Comparison of ENCODE assay signal across 2 cellular contexts in genomic region chr19:55453861-55454260, GRCh38.
TF ChIP-seq lines count a peak whose summit lies in the region.

No MANE protein-coding gene starts in this region.

TF ChIP-seq in GM23338, 12 proteins besides CTCF, POLR2A, EP300 and RAD21:
- no peak for TF ChIP-seq POLR2AphosphoS5 (IDR thresholded peaks at IDR 0.05; ENCODE audit: low read depth)
- TF ChIP-seq EZH2 (IDR thresholded peaks at IDR 0.05; ENCODE audit: low read depth, unreplicated experiment), result no peak
- TF ChIP-seq ZNF462 (CRISPR knock-in tag; IDR thresholded peaks at IDR 0.05), result no peak
- no peak for TF ChIP-seq CREB1 (CRISPR knock-in tag; IDR thresholded peaks at IDR 0.05; ENCODE audit: low read depth)
- TF ChIP-seq ZNF331 (CRISPR knock-in tag; IDR thresholded peaks at IDR 0.05; ENCODE audit: low read depth), result no peak

TF ChIP-seq in K562, 482 proteins besides CTCF, POLR2A, EP300 and RAD21:
- TF ChIP-seq POLR2G (IDR thresholded peaks at IDR 0.05; ENCODE audit: low read depth, low read length) (peak; percentile 29; the same call in 1 of the 2 replicates), STAT5A (IDR thresholded peaks at IDR 0.05; ENCODE audit: borderline replicate concordance, low read length) (no peak), ZNF263 (CRISPR knock-in tag; IDR thresholded peaks at IDR 0.05; ENCODE audit: borderline replicate concordance) (peak; percentile 83), POLR2H (tag; IDR thresholded peaks at IDR 0.05; ENCODE audit: low read depth) (no peak), NFRKB (IDR thresholded peaks at IDR 0.05; ENCODE audit: low read depth) (no peak), ELF4 (CRISPR knock-in tag; IDR thresholded peaks at IDR 0.05) (no peak)
- TF ChIP-seq, protein P1, sequence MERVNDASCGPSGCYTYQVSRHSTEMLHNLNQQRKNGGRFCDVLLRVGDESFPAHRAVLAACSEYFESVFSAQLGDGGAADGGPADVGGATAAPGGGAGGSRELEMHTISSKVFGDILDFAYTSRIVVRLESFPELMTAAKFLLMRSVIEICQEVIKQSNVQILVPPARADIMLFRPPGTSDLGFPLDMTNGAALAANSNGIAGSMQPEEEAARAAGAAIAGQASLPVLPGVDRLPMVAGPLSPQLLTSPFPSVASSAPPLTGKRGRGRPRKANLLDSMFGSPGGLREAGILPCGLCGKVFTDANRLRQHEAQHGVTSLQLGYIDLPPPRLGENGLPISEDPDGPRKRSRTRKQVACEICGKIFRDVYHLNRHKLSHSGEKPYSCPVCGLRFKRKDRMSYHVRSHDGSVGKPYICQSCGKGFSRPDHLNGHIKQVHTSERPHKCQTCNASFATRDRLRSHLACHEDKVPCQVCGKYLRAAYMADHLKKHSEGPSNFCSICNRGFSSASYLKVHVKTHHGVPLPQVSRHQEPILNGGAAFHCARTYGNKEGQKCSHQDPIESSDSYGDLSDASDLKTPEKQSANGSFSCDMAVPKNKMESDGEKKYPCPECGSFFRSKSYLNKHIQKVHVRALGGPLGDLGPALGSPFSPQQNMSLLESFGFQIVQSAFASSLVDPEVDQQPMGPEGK (CRISPR knock-in tag; IDR thresholded peaks at IDR 0.05; ENCODE audit: borderline replicate concordance), result no peak
